Comparison of ENCODE assay signal across 23 cellular contexts in the genomic region with DNA sequence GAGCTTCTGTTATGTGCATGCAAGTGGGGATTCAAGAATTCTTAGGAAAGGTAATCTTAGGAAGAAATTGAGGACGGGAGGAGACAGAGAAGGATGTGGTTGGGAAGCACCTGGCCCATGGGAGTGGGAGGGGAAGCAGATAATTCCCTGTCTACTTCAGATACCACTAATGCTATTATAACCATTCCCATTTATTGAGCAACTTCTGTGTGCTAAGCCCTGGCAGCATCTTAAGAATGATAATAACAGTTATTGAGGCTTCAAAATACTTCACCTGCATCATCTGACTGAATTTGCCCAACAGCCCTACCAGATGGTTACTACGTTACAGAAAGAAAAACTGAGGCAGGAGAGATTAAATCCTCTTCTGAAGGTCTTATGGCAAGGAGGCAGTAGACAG. TPM values are rescaled to one million over a fixed set of nuclear protein-coding genes. Genes with fewer than 3 reads are reported as not detected.
"Had no signal": no experiment of that assay in that cellular context is flagged by ENCODE, and none has a peak within 500 bp of the region (broad histone marks: within the 10 kb centered on the region; RNA-seq: fewer than 3 reads in every experiment).

No MANE protein-coding gene starts in this region.

- H3K4me3 ChIP-seq: adrenal gland, heart right ventricle, lower lobe of right lung, ovary had no signal

- H3K27me3 ChIP-seq: thyroid gland had no signal

- H3K4me3 Mint-ChIP-seq: activated naive CD8-positive, alpha-beta T cell; effector memory CD8-positive, alpha-beta T cell; stimulated activated naive CD8-positive, alpha-beta T cell treated with anti-CD3 and anti-CD28 coated beads, Interleukin-15, Interleukin-2, amounts not matched to agents 100 ng/mL and 50 ng/mL, for 24 hours had no signal

- H3K27ac ChIP-seq: adrenal gland, heart right ventricle, lower lobe of right lung, ovary, WERI-Rb-1 had no signal

- H3K36me3 ChIP-seq: adrenal gland, heart right ventricle, lower lobe of right lung, ovary, thyroid gland, WERI-Rb-1 had no signal

- DNase-seq: activated CD4-positive, alpha-beta T cell treated with anti-CD3 and anti-CD28 coated beads, Interleukin-2, amount 50 U/mL, for 1 hour; activated CD4-positive, CD25-positive, alpha-beta regulatory T cell treated with anti-CD3 and anti-CD28 coated beads, Interleukin-2, amount 50 U/mL, for 72 hours; activated T-cell treated with anti-CD3 and anti-CD28 coated beads, Interleukin-2, amount 50 U/mL, for 1 hour; adrenal gland; central memory CD4-positive, alpha-beta T cell; effector memory CD8-positive, alpha-beta T cell; foreskin fibroblast; heart right ventricle; lower lobe of right lung; naive thymus-derived CD4-positive, alpha-beta T cell; ovary; stimulated activated CD4-positive, alpha-beta T cell treated with anti-CD3 and anti-CD28 coated beads, Interleukin-4, amount 100 ng/mL, for 4 hours; substantia nigra; SW 1271; thyroid gland; WERI-Rb-1 had no signal

- H3K27ac Mint-ChIP-seq: activated naive CD8-positive, alpha-beta T cell; effector memory CD8-positive, alpha-beta T cell; naive thymus-derived CD4-positive, alpha-beta T cell; stimulated activated naive CD8-positive, alpha-beta T cell treated with anti-CD3 and anti-CD28 coated beads, Interleukin-15, Interleukin-2, amounts not matched to agents 100 ng/mL and 50 ng/mL, for 24 hours had no signal

- H3K9me3 Mint-ChIP-seq: effector memory CD8-positive, alpha-beta T cell; stimulated activated naive CD8-positive, alpha-beta T cell treated with anti-CD3 and anti-CD28 coated beads, Interleukin-15, Interleukin-2, amounts not matched to agents 100 ng/mL and 50 ng/mL, for 24 hours had no signal

- H3K9me3 ChIP-seq: adrenal gland, lower lobe of right lung, thyroid gland had no signal

RNA-seq across cellular contexts. Expression of a gene that starts 39.0 kb away (rescaled TPM):
- total RNA-seq: dermis microvascular lymphatic vessel endothelial cell, fibroblast of lung, left lobe of liver, pulmonary artery endothelial cell, urinary bladder had no signal
- polyA plus RNA-seq: fibroblast of lung had no signal
